In genomic region chr9:31119882-31120481, GRCh38 we compare ENCODE assay signal across 8 cellular contexts.
DNase-seq lines count a peak whose midpoint lies in the region; ATAC-seq and TF ChIP-seq lines count a peak whose summit lies in the region.

No MANE protein-coding gene starts in this region.

- no peaks in the 10 kb centered on the region for H3K27me3 Mint-ChIP-seq in naive thymus-derived CD8-positive, alpha-beta T cell

- no peak overlapping the region for H3K27ac ChIP-seq in SK-N-SH (ENCODE audit: low read depth in 2 of 2, low read length in 1 of 2)

- POLR2A ChIA-PET in SK-N-SH (lab: Yijun Ruan, JAX): no interaction called here
- POLR2A ChIA-PET in naive thymus-derived CD8-positive, alpha-beta T cell (lab: Charles Lee): interaction anchor here (1.5 kb wide), 1 partner anchor 184 kb away, joined by 4 read pairs; no protein-coding TSS in a partner anchor

- peaks cover 0 to 18% (median 6%) of the 10 kb centered on the region in 9 donors for H3K9me3 Mint-ChIP-seq in naive thymus-derived CD8-positive, alpha-beta T cell

- H3K9me2 ChIP-seq in SK-N-SH: no peaks in the 10 kb centered on the region

- H3K9ac ChIP-seq in SK-N-SH: no peak overlapping the region

- H3F3A ChIP-seq in SK-N-SH (replicated peaks; ENCODE audit: insufficient read depth): no peaks in the 10 kb centered on the region

- WGBS in SK-N-SH (ENCODE audit: low lambda C conversion rate): 44% methylated on average over 6 of the region's 6 CpGs

- no peak for TF ChIP-seq EP300 in SK-N-SH (IDR thresholded peaks at IDR 0.05; ENCODE audit: borderline replicate concordance in 1 of 2, low read depth in 1 of 2, low read length in 1 of 2)

- H3K27me3 ChIP-seq in SK-N-SH (ENCODE audit: insufficient read depth): no peaks in the 10 kb centered on the region; the same call in 1 of the 2 replicates

- no peaks in the 10 kb centered on the region for H3K36me3 ChIP-seq in SK-N-SH (replicated peaks in 1 of 2; ENCODE audit: control insufficient read depth in 1 of 2, insufficient read depth in 2 of 2, low read length in 1 of 2)

- no peak overlapping the region for H3K4me3 ChIP-seq in SK-N-SH (ENCODE audit: low read depth in 2 of 2, low read length in 1 of 2)

- ATAC-seq in GM19397 (IDR thresholded peaks at IDR 0.05; ENCODE audit: unreplicated experiment) (peak; percentile 93), HG03571 (IDR thresholded peaks at IDR 0.05; ENCODE audit: unreplicated experiment) (peak; percentile 86)
- ATAC-seq in naive thymus-derived CD8-positive, alpha-beta T cell: peak; percentile 77 to 89

- H2AFZ ChIP-seq in SK-N-SH (ENCODE audit: low read depth): no peak overlapping the region

- CTCF ChIA-PET in SK-N-SH (lab: Yijun Ruan, JAX): interaction anchor here (0.7 to 1.5 kb wide), 6 partner anchors 10 to 1131 kb away, joined by 3 to 5 read pairs (median 3); no protein-coding TSS in a partner anchor

- H3K4me3 Mint-ChIP-seq in naive thymus-derived CD8-positive, alpha-beta T cell: no peak overlapping the region

- no peaks in the 10 kb centered on the region for H3K9me3 ChIP-seq in SK-N-SH

- H3K79me2 ChIP-seq in SK-N-SH (ENCODE audit: insufficient read depth): no peaks in the 10 kb centered on the region

- peaks cover 0 to 2% of the 10 kb centered on the region in 2 experiments; a peak in 1 of 4 replicates for H3K4me1 ChIP-seq in SK-N-SH (ENCODE audit: control insufficient read depth in 1 of 2, insufficient read depth in 2 of 2, low read depth in 1 of 2, low read length in 1 of 2)

- H3K4me1 Mint-ChIP-seq in naive thymus-derived CD8-positive, alpha-beta T cell: peaks cover 4 to 11% (median 8%) of the 10 kb centered on the region in 4 donors

- H3K27ac Mint-ChIP-seq in naive thymus-derived CD8-positive, alpha-beta T cell: peak overlapping the region in 1 of 10 donors; percentile 9

- peak; percentile 64 for TF ChIP-seq CTCF in SK-N-SH (IDR thresholded peaks at IDR 0.05)

- no peak overlapping the region for H3K4me2 ChIP-seq in SK-N-SH

- H4K20me1 ChIP-seq in SK-N-SH (ENCODE audit: insufficient read depth): no peaks in the 10 kb centered on the region

- TF ChIP-seq RAD21 in SK-N-SH (IDR thresholded peaks at IDR 0.05; ENCODE audit: low read length): peak; percentile 73

- peaks cover 0 to 24% (median 7%) of the 10 kb centered on the region in 3 donors for H3K36me3 Mint-ChIP-seq in naive thymus-derived CD8-positive, alpha-beta T cell

- DNase-seq in D341Med (ENCODE audit: low spot score): peak; percentile 52
- DNase-seq in SK-N-SH: peak; percentile 2
- DNase-seq in dermis microvascular lymphatic vessel endothelial cell (ENCODE audit: low read depth in 2 of 2): peak; percentile 18 to 50
- DNase-seq in naive thymus-derived CD8-positive, alpha-beta T cell: peak in 9 of 10 donors; percentile 2 to 74 (median 47)
- no peak for DNase-seq in GOT3 (lab: John Stamatoyannopoulos, UW)
- no peak for DNase-seq in DMS114 treated with DMSO at 0.1 percent for 48 hours (lab: John Stamatoyannopoulos, UW; ENCODE audit: unreplicated experiment)

TF ChIP-seq in SK-N-SH, 30 proteins besides CTCF, POLR2A, EP300 and RAD21:
- TF ChIP-seq SIN3A (IDR thresholded peaks at IDR 0.05; ENCODE audit: borderline replicate concordance, low read depth, low read length) (no peak), SMC3 (IDR thresholded peaks at IDR 0.05; ENCODE audit: low read depth, low read length) (peak; percentile 59), MXI1 (IDR thresholded peaks at IDR 0.05; ENCODE audit: low read depth, low read length) (no peak), FOXM1 (IDR thresholded peaks at IDR 0.05; ENCODE audit: low read depth) (no peak)

Comparison
In these comparisons a context has a peak if more than half of its experiments do, and no peak if none do; other contexts are left out.
1. DNase-seq: peak in D341Med (single experiment), SK-N-SH (single experiment), dermis microvascular lymphatic vessel endothelial cell (2 of 2) and naive thymus-derived CD8-positive, alpha-beta T cell (9 of 10); none in GOT3 (single experiment) and DMS114 treated with DMSO at 0.1 percent for 48 hours (single experiment).
2. Peak in every context shown above with its lines, with median percentiles within 50 percentile points of each other: ATAC-seq.